ENCODE assay signal across 8 cellular contexts in the genomic region with DNA sequence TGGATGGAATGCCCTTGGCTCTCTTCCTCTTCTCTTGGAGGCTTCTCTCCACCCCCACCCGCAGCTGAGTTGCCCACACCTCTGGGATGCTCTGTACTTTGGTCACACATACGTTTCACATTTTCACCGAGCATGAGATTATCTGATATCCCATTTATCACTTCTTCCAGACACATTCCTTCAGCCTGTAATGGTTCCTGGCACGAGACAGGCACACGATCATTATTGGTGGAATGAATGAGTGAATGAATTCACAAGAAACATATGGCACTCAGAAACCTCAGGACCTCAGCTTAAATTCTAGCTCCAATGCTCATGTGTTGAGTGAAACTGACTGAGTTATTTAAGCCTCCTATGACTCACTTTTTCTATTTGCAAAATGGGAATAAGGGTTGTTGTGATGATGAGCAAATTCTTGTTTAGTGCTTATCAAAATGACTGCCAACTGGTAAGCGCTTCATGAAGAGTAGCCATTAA.
DNase-seq lines count a peak whose midpoint lies in the region; ATAC-seq and TF ChIP-seq lines count a peak whose summit lies in the region.

No MANE protein-coding gene starts in this region.

- H3K27me3 ChIP-seq in AG04450 (ENCODE audit: control insufficient read depth, insufficient read depth, low read length) (no peaks in the 10 kb centered on the region), fibroblast of lung (ENCODE audit: control insufficient read depth, insufficient read depth, low read length) (no peaks in the 10 kb centered on the region)

- DNase-seq in AG04450 (ENCODE audit: low read depth, low spot score): no peak
- DNase-seq in fibroblast of lung (ENCODE audit: low read depth in 2 of 2): peak; percentile 64 to 95
- no peak for DNase-seq in T1000 (lab: John Stamatoyannopoulos, UW)
- DNase-seq in G401 (ENCODE audit: low spot score): no peak
- DNase-seq in NCI-H146 (lab: John Stamatoyannopoulos, UW): no peak
- no peak for DNase-seq in posterior vena cava (ENCODE audit: low spot score)

- TF ChIP-seq CTCF in AG04450 (IDR thresholded peaks at IDR 0.05; ENCODE audit: low read depth, low read length): no peak
- no peak for TF ChIP-seq CTCF in fibroblast of lung (conservative IDR thresholded peaks at IDR 0.05 in 1 of 2, IDR thresholded peaks at IDR 0.05 in 1 of 2; ENCODE audit: low read depth in 1 of 2, low read length in 2 of 2)

- H3K36me3 ChIP-seq in fibroblast of lung (ENCODE audit: control insufficient read depth, insufficient read depth, low read length): no peaks in the 10 kb centered on the region

- H4K20me1 ChIP-seq in fibroblast of lung (ENCODE audit: control insufficient read depth, extremely low read depth, insufficient read depth, low read length): no peaks in the 10 kb centered on the region

- H3K4me3 ChIP-seq in AG04450 (ENCODE audit: low read depth, low read length) (no peak overlapping the region), fibroblast of lung (replicated peaks in 1 of 4; ENCODE audit: control extremely low read depth in 1 of 4, insufficient read depth in 1 of 4, low read depth in 3 of 4, low read length in 4 of 4) (no peak overlapping the region)

- H3K4me2 ChIP-seq in fibroblast of lung (ENCODE audit: extremely low read depth, insufficient read depth, low read length): peak overlapping the region; percentile 46

- ATAC-seq in GM19397 (IDR thresholded peaks at IDR 0.05; ENCODE audit: unreplicated experiment) (peak; percentile 15), HG03575 (IDR thresholded peaks at IDR 0.05; ENCODE audit: extremely low read depth, insufficient number of reproducible peaks, low FRiP score, unreplicated experiment) (peak; percentile 15)

- no peaks in the 10 kb centered on the region for H3K79me2 ChIP-seq in fibroblast of lung (ENCODE audit: control insufficient read depth, insufficient read depth, low read length)

- CTCF ChIA-PET in AG04450 (lab: Charles Lee): no interaction called here

- no peak overlapping the region for H2AFZ ChIP-seq in fibroblast of lung (ENCODE audit: low read length)

- in situ Hi-C loops in G401 (cut with HindIII; ENCODE audit: low sequenced_read_pairs): no loop called here

- H3K9me3 ChIP-seq in AG04450 (ENCODE audit: control insufficient read depth, insufficient read depth, low read length) (no peaks in the 10 kb centered on the region), fibroblast of lung (ENCODE audit: control insufficient read depth, insufficient read depth, low read depth, low read length) (no peaks in the 10 kb centered on the region)

- H3K9ac ChIP-seq in fibroblast of lung (ENCODE audit: insufficient read depth, low read length): no peak overlapping the region

- H3K27ac ChIP-seq in AG04450 (ENCODE audit: low read depth, low read length): peak overlapping the region; percentile 32
- H3K27ac ChIP-seq in fibroblast of lung (ENCODE audit: insufficient read depth, low read length): peak overlapping the region; percentile 83

- H3K4me1 ChIP-seq in fibroblast of lung (ENCODE audit: control insufficient read depth, extremely low read depth, insufficient read depth, low read length): peaks cover 14% of the 10 kb centered on the region

- POLR2A ChIA-PET in AG04450 (lab: Yijun Ruan, JAX): no interaction called here

- intact Hi-C loops in posterior vena cava (cut with DNase I): no loop called here

Comparison
In these comparisons a context has a peak if more than half of its experiments do, and no peak if none do; other contexts are left out.
1. DNase-seq: peak in fibroblast of lung (2 of 2); none in AG04450 (single experiment), T1000 (single experiment), G401 (single experiment), NCI-H146 (single experiment) and posterior vena cava (single experiment).